8 cellular contexts compared by ENCODE assay signal in genomic region chr18:70289351-70290330, GRCh38. TPM values are rescaled to one million over a fixed set of nuclear protein-coding genes. Genes with fewer than 3 reads are reported as not detected.
A peak's percentile ranks its signal among the peaks of the same experiment; 100 is the strongest.
DNase-seq lines count a peak whose midpoint lies in the region; ATAC-seq, FAIRE-seq and TF ChIP-seq lines count a peak whose summit lies in the region.

No MANE protein-coding gene starts in this region.

- no peaks in the 10 kb centered on the region for H3K27me3 ChIP-seq in AG04450 (ENCODE audit: control insufficient read depth, insufficient read depth, low read length)
- no peaks in the 10 kb centered on the region; a peak in 1 of 4 replicates for H3K27me3 ChIP-seq in GM12878 (replicated peaks in 1 of 2; ENCODE audit: control insufficient read depth in 2 of 2, insufficient read depth in 2 of 2, low read length in 1 of 2)
- H3K27me3 ChIP-seq in skeletal muscle tissue (ENCODE audit: control insufficient read depth in 3 of 3, insufficient read depth in 3 of 3, low read length in 3 of 3) = no peaks in the 10 kb centered on the region

- POLR2A ChIA-PET in AG04450 (lab: Yijun Ruan, JAX) = interaction anchor here (0.9 to 1.4 kb wide), 2 partner anchors 16 to 68 kb away, joined by 3 to 6 read pairs; no protein-coding TSS in a partner anchor
- POLR2A ChIA-PET in GM12878 (lab: Charles Lee) = no interaction called here

- no TSS peak for BruUV-seq in GM12878 (replicated peaks; lab: Mats Ljungman, UMichigan)

- H3K36me3 ChIP-seq in GM12878 (ENCODE audit: control insufficient read depth in 2 of 2, insufficient read depth in 2 of 2, low read length in 1 of 2) = no peaks in the 10 kb centered on the region
- H3K36me3 ChIP-seq in skeletal muscle tissue (ENCODE audit: control insufficient read depth in 3 of 3, insufficient read depth in 3 of 3, low read length in 3 of 3) = no peaks in the 10 kb centered on the region

- CTCF ChIA-PET in AG04450 (lab: Charles Lee) = interaction anchor here (0.7 kb wide), 1 partner anchor 144 kb away, joined by 10 read pairs; no protein-coding TSS in a partner anchor
- CTCF ChIA-PET in GM12878 (lab: Yijun Ruan, JAX) = no interaction called here

- TF ChIP-seq POLR2A in NB4 (IDR thresholded peaks at IDR 0.05; ENCODE audit: extremely low read depth, insufficient read length) (no peak), GM12878 (IDR thresholded peaks at IDR 0.05; ENCODE audit: low read depth, low read length) (no peak)

- 9% methylated on average over 39 of the region's 87 CpGs for WGBS in GM12878 (ENCODE audit: insufficient coverage, insufficient replicate concordance, low lambda C conversion rate, missing lambda C conversion rate)

- no peak for FAIRE-seq in GM12878 (lab: Jason Lieb, UNC)

- intact Hi-C loops in GM12878 (cut with micrococcal nuclease; ENCODE audit: unreplicated experiment) = loop anchor here (2.0 to 5.0 kb wide), 3 partner anchors 85 to 327 kb away; partner anchors contain the start of gene RTTN

- no peak for TF ChIP-seq RAD21 in GM12878 (IDR thresholded peaks at IDR 0.05; ENCODE audit: insufficient read depth, low read depth, low read length)

- TF ChIP-seq CTCF in AG04450 (IDR thresholded peaks at IDR 0.05; ENCODE audit: low read depth, low read length) (no peak), GM12865 (IDR thresholded peaks at IDR 0.05; ENCODE audit: insufficient read depth, low read depth, low read length, missing control alignments) (no peak), NB4 (IDR thresholded peaks at IDR 0.05; ENCODE audit: low read depth, low read length) (no peak), GM12878 (IDR thresholded peaks at IDR 0.05 in 2 of 3, conservative IDR thresholded peaks at IDR 0.05 in 1 of 3; ENCODE audit: control insufficient read depth in 2 of 3, extremely low read depth in 1 of 3, insufficient read depth in 1 of 3, low read depth in 3 of 3, low read length in 3 of 3) (no peak)

- peaks cover 4% of the 10 kb centered on the region; the same call in 1 of the 2 replicates for H4K20me1 ChIP-seq in GM12878 (ENCODE audit: control insufficient read depth, insufficient read depth)

- SMC1A ChIA-PET in GM12878 (lab: Charles Lee; ENCODE audit: uncharacterized antibody, unreplicated experiment) = no interaction called here

- H3K9me3 ChIP-seq in AG04450 (ENCODE audit: control insufficient read depth, insufficient read depth, low read length) = no peaks in the 10 kb centered on the region
- no peaks in the 10 kb centered on the region for H3K9me3 ChIP-seq in GM12878 (replicated peaks; ENCODE audit: control insufficient read depth, insufficient read depth, low read length)
- H3K9me3 ChIP-seq in skeletal muscle tissue (ENCODE audit: control insufficient read depth in 3 of 3, low read length in 3 of 3) = no peaks in the 10 kb centered on the region

- peak overlapping the region; percentile 83 for H3K4me3 ChIP-seq in AG04450 (ENCODE audit: low read depth, low read length)
- H3K4me3 ChIP-seq in GM12865 (ENCODE audit: low read depth, low read length) = peak overlapping the region; percentile 94
- peak overlapping the region; percentile 90 for H3K4me3 ChIP-seq in NB4 (ENCODE audit: low read depth, low read length)
- H3K4me3 ChIP-seq in GM12878 = peak overlapping the region; percentile 76
- peak overlapping the region; percentile 68 for H3K4me3 ChIP-seq in iPS-11a (ENCODE audit: low read depth, low read length)
- peak overlapping the region; percentile 85 to 95 (median 89) for H3K4me3 ChIP-seq in skeletal muscle tissue (ENCODE audit: low read length in 3 of 3)

- H2AFZ ChIP-seq in GM12878 (ENCODE audit: control insufficient read depth, low read depth, low read length) = peak overlapping the region; percentile 79

- TF ChIP-seq EP300 in GM12878 (IDR thresholded peaks at IDR 0.05; ENCODE audit: borderline replicate concordance in 1 of 2, control insufficient read depth in 1 of 2, low read depth in 2 of 2, low read length in 2 of 2) = no peak

- RAD21 ChIA-PET in GM12878 (lab: Charles Lee; ENCODE audit: unreplicated experiment) = no interaction called here

- in situ Hi-C loops in GM12878 (cut with MboI) = no loop called here

- H3K4me2 ChIP-seq in GM12878 (ENCODE audit: control insufficient read depth, insufficient read depth) = peak overlapping the region; percentile 64

- H3K27ac ChIP-seq in AG04450 (ENCODE audit: low read depth, low read length) (peak overlapping the region; percentile 63), GM12878 (ENCODE audit: control insufficient read depth, insufficient read depth) (peak overlapping the region; percentile 52), skeletal muscle tissue (ENCODE audit: low read depth, low read length) (peak overlapping the region; percentile 72)

- H3K4me1 ChIP-seq in GM12878 (ENCODE audit: control insufficient read depth, insufficient read depth, low read length) = peaks cover 5% of the 10 kb centered on the region
- peaks cover 31 to 37% (median 31%) of the 10 kb centered on the region in 3 donors for H3K4me1 ChIP-seq in skeletal muscle tissue (ENCODE audit: control insufficient read depth in 3 of 3, insufficient read depth in 3 of 3, low read length in 3 of 3)

- H3K9ac ChIP-seq in GM12878 (ENCODE audit: control insufficient read depth, insufficient read depth, low read length) (peak overlapping the region; percentile 75), skeletal muscle tissue (ENCODE audit: low read depth in 1 of 3, low read length in 3 of 3) (peak overlapping the region; percentile 88 to 98 (median 94))

- ATAC-seq in HG02588 (IDR thresholded peaks at IDR 0.05; ENCODE audit: unreplicated experiment) = peak; percentile 56
- ATAC-seq in GM12878 = peak; percentile 55

- peaks cover 30% of the 10 kb centered on the region for H3K79me2 ChIP-seq in GM12878 (ENCODE audit: control insufficient read depth, insufficient read depth, low read length)

- DNase-seq in AG04450 (ENCODE audit: low read depth, low spot score) (no peak), GM12865 (ENCODE audit: low read depth) (peak; percentile 57), NB4 (ENCODE audit: low read depth) (peak; percentile 63), GM12878 (ENCODE audit: low read depth, low spot score) (no peak), NCI-H2029 treated with DMSO at 0.1 percent for 48 hours (lab: John Stamatoyannopoulos, UW) (no peak)

TF ChIP-seq in GM12878, 131 proteins besides CTCF, POLR2A, EP300 and RAD21 (continues in another document):
- TF ChIP-seq ZBTB40 (IDR thresholded peaks at IDR 0.05; ENCODE audit: borderline replicate concordance) (no peak), IKZF2 (IDR thresholded peaks at IDR 0.05) (no peak), TCF3 (IDR thresholded peaks at IDR 0.05; ENCODE audit: borderline replicate concordance, insufficient read depth, low read depth, low read length) (no peak), PML (IDR thresholded peaks at IDR 0.05; ENCODE audit: low read length) (no peak), BRCA1 (IDR thresholded peaks at IDR 0.05; ENCODE audit: low read depth, low read length) (no peak), PAX5 (IDR thresholded peaks at IDR 0.05; ENCODE audit: borderline replicate concordance, low read depth, low read length) (0 out of 2 replicates have a peak, but pooled peaks have one; percentile 10)

RNA-seq across cellular contexts. Expression of gene SOCS6, which starts 0.8 kb away (rescaled TPM):
- 21.6 and 26.7 TPM in 2 replicates for polyA plus RNA-seq in AG04450 (2011; rRNA removed)
- 51.0 and 58.0 TPM in 2 replicates for polyA minus RNA-seq in AG04450 (2011; rRNA and poly(A)+ RNA removed)
- total RNA-seq in GM12878 (2013; cell fraction: nucleolus; rRNA removed) = 5.6 and 7.5 TPM in 2 replicates
- 3.8 and 5.0 TPM in 2 replicates for total RNA-seq in GM12878 (2014; rRNA removed)
- total RNA-seq in GM12878 (2014; rRNA removed; fragmentation: Illumina TruSeq; extraction: Trizol) = 5.7 TPM in 2 replicates
- total RNA-seq in GM12878 (2021) = 6.1 and 6.5 TPM in 2 replicates
- polyA plus RNA-seq in GM12878 (2011; ENCODE audit: low read depth) = 2.4 TPM
- 2.4 and 2.5 TPM in 2 replicates for polyA plus RNA-seq in GM12878 (2011; rRNA removed)
- 1.6 and 1.8 TPM in 2 replicates for polyA plus RNA-seq in GM12878 (2011; cell fraction: cytosol; rRNA removed)
- polyA plus RNA-seq in GM12878 (2011; cell fraction: nucleus; rRNA removed) = 2.3 and 2.8 TPM in 2 replicates
- polyA plus RNA-seq in GM12878 (2012) = 2.5 and 2.9 TPM in 2 replicates
- polyA plus RNA-seq in GM12878 (2014; fragmentation: Illumina TruSeq; extraction: Trizol) = 4.3 and 5.3 TPM in 2 replicates
- 1 to 10 TPM; 1.6 to 1.8 TPM for polyA plus RNA-seq in GM12878 (2014; fragmentation: Nextera tagmentation; extraction: Ambion mirVana)
- 3.2 and 3.5 TPM in 2 replicates for polyA plus RNA-seq in GM12878 (2014; rRNA removed)
- 1 to 10 TPM; 4.4 to 5.3 TPM for polyA plus RNA-seq in GM12878 (2016; fragmentation: Nextera tagmentation; extraction: Ambion mirVana)
- 5.6 and 6.3 TPM in 2 replicates for polyA minus RNA-seq in GM12878 (2011; rRNA and poly(A)+ RNA removed)
- polyA minus RNA-seq in GM12878 (2011; cell fraction: cytosol; rRNA and poly(A)+ RNA removed) = 0.80 and 2.2 TPM in 2 replicates
- 2.2 and 3.3 TPM in 2 replicates for polyA minus RNA-seq in GM12878 (2011; cell fraction: nucleus; rRNA and poly(A)+ RNA removed)
- total RNA-seq in skeletal muscle tissue = 17.7 TPM

Comparison
In these comparisons a context has a peak if more than half of its experiments do, and no peak if none do; other contexts are left out.
1. DNase-seq: peak in GM12865 (single experiment) and NB4 (single experiment); none in AG04450 (single experiment), GM12878 (single experiment) and NCI-H2029 treated with DMSO at 0.1 percent for 48 hours (single experiment).
2. Peak in every context shown above with its lines, with median percentiles within 50 percentile points of each other: H3K27ac ChIP-seq and H3K4me3 ChIP-seq.